ENCODE assay signal across 17 cellular contexts in the genomic region with DNA sequence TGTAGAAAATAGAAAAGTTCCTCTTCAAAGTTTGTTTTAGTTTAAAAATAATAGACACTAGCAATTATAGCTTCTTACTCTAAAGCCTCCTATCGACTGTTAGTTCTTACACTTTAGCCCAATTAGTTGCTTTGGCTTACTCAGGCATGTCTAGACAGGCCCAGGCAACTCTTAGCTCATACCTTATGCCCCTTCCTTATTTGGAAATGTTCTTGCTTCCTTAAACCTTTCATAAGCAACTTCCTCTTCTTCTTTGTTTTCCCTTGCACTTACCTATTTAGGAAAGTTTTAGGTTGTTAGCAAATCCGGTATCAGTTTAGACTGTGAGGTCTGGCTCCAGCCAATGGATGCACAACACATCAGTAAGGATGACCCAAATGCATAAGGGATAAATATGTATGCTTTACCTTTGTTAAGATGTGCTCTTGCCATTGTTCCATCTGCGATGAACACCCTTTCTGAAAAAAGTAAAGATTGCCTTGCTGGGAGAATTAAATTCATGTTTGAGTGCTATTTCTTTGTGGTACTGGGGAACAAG.
DNase-seq lines count a peak whose midpoint lies in the region; ATAC-seq and TF ChIP-seq lines count a peak whose summit lies in the region.
"Had no signal": no experiment of that assay in that cellular context is flagged by ENCODE, and none has a peak within 500 bp of the region (broad histone marks: within the 10 kb centered on the region; RNA-seq: fewer than 3 reads in every experiment).

No MANE protein-coding gene starts in this region.

- no peak for TF ChIP-seq CTCF in epithelial cell of proximal tubule (conservative IDR thresholded peaks at IDR 0.05; ENCODE audit: low read depth, low read length)

- in situ Hi-C loops in KBM-7 (cut with MboI; ENCODE audit: low pct_unique_long_range_greater_than_20kb, low sequenced_read_pairs) = no loop called here

- H3K4me3 ChIP-seq in epithelial cell of proximal tubule (ENCODE audit: low read depth, low read length) = no peak overlapping the region
- H3K4me3 ChIP-seq: cardiac muscle cell, psoas muscle had no signal

- ATAC-seq in GM19351 (IDR thresholded peaks at IDR 0.05; ENCODE audit: unreplicated experiment) (no peak), left lobe of liver (no peak)
- ATAC-seq: activated T-helper 17 cell treated with anti-CD3 and anti-CD28 coated beads, Interleukin-2, amount 50 U/mL, for 72 hours; psoas muscle; stimulated activated effector memory CD8-positive, alpha-beta T cell treated with anti-CD3 and anti-CD28 coated beads, Interleukin-12 subunit alpha, Interleukin-12 subunit beta, amount 100 ng/mL, for 72 hours had no signal

- DNase-seq in A172 (ENCODE audit: low spot score) (peak; percentile 6), KBM-7 (peak; percentile 73), SKM-1 treated with dmso at 0.1 percent for 144 hours (lab: John Stamatoyannopoulos, UW; ENCODE audit: unreplicated experiment) (peak; percentile 91), epithelial cell of proximal tubule (ENCODE audit: low read depth) (peak; percentile 53), left lobe of liver (ENCODE audit: low spot score) (no peak)
- no peak for DNase-seq in stimulated activated CD4-positive, alpha-beta T cell treated with anti-CD3 and anti-CD28 coated beads, Interleukin-2, amount 100 ng/mL, for 48 hours
- DNase-seq in stimulated activated naive CD4-positive, alpha-beta T cell (lab: John Stamatoyannopoulos, UW) = no peak
- DNase-seq: activated CD4-positive, alpha-beta T cell treated with anti-CD3 and anti-CD28 coated beads, Interleukin-2, amount 10 ng/mL, durations not matched to agents 24 days and 14 days; DMS79 treated with DMSO at 0.1 percent for 48 hours; midbrain; MM.1S; NCI-H774; psoas muscle had no signal

Comparison
In these comparisons a context has a peak if more than half of its experiments do, and no peak if none do; other contexts are left out.
1. DNase-seq: peak in A172 (single experiment), KBM-7 (single experiment), SKM-1 treated with dmso at 0.1 percent for 144 hours (single experiment) and epithelial cell of proximal tubule (single experiment); none in stimulated activated CD4-positive, alpha-beta T cell treated with anti-CD3 and anti-CD28 coated beads, Interleukin-2, amount 100 ng/mL, for 48 hours (0 of 2), left lobe of liver (single experiment) and stimulated activated naive CD4-positive, alpha-beta T cell (0 of 6).